Comparison of ENCODE assay signal across 20 cellular contexts in genomic region chr18:40234217-40234616, GRCh38.
DNase-seq lines count a peak whose midpoint lies in the region; TF ChIP-seq lines count a peak whose summit lies in the region.
"Had no signal": no experiment of that assay in that cellular context is flagged by ENCODE, and none has a peak within 500 bp of the region (broad histone marks: within the 10 kb centered on the region; RNA-seq: fewer than 3 reads in every experiment).

No MANE protein-coding gene starts in this region.

- no peak overlapping the region for H3K56ac ChIP-seq in mesendoderm (ENCODE audit: low read length)

- H3K27me3 Mint-ChIP-seq in nephron progenitor cell (ENCODE audit: low read depth, poor library complexity): no peaks in the 10 kb centered on the region
- no peaks in the 10 kb centered on the region for H3K27me3 Mint-ChIP-seq in activated CD4-positive, alpha-beta T cell treated with anti-CD3 and anti-CD28 coated beads, Interleukin-2, amount 10 ng/mL, durations not matched to agents 7 days and 5 days
- H3K27me3 Mint-ChIP-seq: CD4-positive, CD25-positive, alpha-beta regulatory T cell; CD8-positive, alpha-beta memory T cell had no signal

- H2BK5ac ChIP-seq in mesendoderm (ENCODE audit: low read length): no peak overlapping the region

- H3K9me3 Mint-ChIP-seq in nephron progenitor cell: peaks cover 21% of the 10 kb centered on the region
- H3K9me3 Mint-ChIP-seq in activated CD4-positive, alpha-beta T cell treated with anti-CD3 and anti-CD28 coated beads, Interleukin-2, amount 10 ng/mL, durations not matched to agents 7 days and 5 days: peaks cover 2% of the 10 kb centered on the region

- TF ChIP-seq CTCF in nephron progenitor cell (IDR thresholded peaks at IDR 0.05) (no peak), vagina (IDR thresholded peaks at IDR 0.05) (no peak)

- no peaks in the 10 kb centered on the region for H3K79me2 ChIP-seq in mesendoderm (ENCODE audit: control insufficient read depth, insufficient read depth, low read length)

- no peak for TF ChIP-seq POLR2A in vagina (IDR thresholded peaks at IDR 0.05)

- intact Hi-C loops in vagina (cut with DNase I): no loop called here

- POLR2A ChIA-PET in activated CD4-positive, alpha-beta T cell treated with anti-CD3 and anti-CD28 coated beads, Interleukin-2, amount 10 ng/mL, durations not matched to agents 7 days and 5 days (lab: Charles Lee): no interaction called here

- H3K9ac ChIP-seq in SK-N-MC (ENCODE audit: insufficient read length) (no peak overlapping the region), mesendoderm (ENCODE audit: low read length) (no peak overlapping the region)
- H3K9ac ChIP-seq: GM23248 had no signal

- H3K4ac ChIP-seq in mesendoderm (ENCODE audit: low read depth, low read length): no peak overlapping the region

- no peak overlapping the region for H2AK5ac ChIP-seq in mesendoderm (ENCODE audit: low read length)

- no peak overlapping the region for H3K18ac ChIP-seq in mesendoderm (ENCODE audit: low read length)

- H3K4me3 ChIP-seq in SK-N-MC (peak overlapping the region; percentile 45), mesendoderm (ENCODE audit: low read length) (no peak overlapping the region), vagina (no peak overlapping the region)
- H3K4me3 ChIP-seq: GM23248 had no signal

- CTCF ChIA-PET in activated CD4-positive, alpha-beta T cell treated with anti-CD3 and anti-CD28 coated beads, Interleukin-2, amount 10 ng/mL, durations not matched to agents 7 days and 5 days (lab: Charles Lee): no interaction called here

- H3K4me2 ChIP-seq in mesendoderm (ENCODE audit: low read length): no peak overlapping the region

- H3K27me3 ChIP-seq in mesendoderm (ENCODE audit: insufficient read depth, low read length, poor library complexity) (no peaks in the 10 kb centered on the region), vagina (no peaks in the 10 kb centered on the region)
- H3K27me3 ChIP-seq: BE2C had no signal

- H4K8ac ChIP-seq in mesendoderm (ENCODE audit: low read depth, low read length): no peak overlapping the region

- H3K4me3 Mint-ChIP-seq in nephron progenitor cell: no peak overlapping the region
- no peak overlapping the region for H3K4me3 Mint-ChIP-seq in activated CD4-positive, alpha-beta T cell treated with anti-CD3 and anti-CD28 coated beads, Interleukin-2, amount 10 ng/mL, durations not matched to agents 7 days and 5 days
- H3K4me3 Mint-ChIP-seq: CD4-positive, CD25-positive, alpha-beta regulatory T cell; CD8-positive, alpha-beta memory T cell had no signal

- H3K23ac ChIP-seq in mesendoderm (ENCODE audit: low read length): no peak overlapping the region

- no peak overlapping the region for H2BK120ac ChIP-seq in mesendoderm (ENCODE audit: low read depth, low read length)

- no peaks in the 10 kb centered on the region for H3K79me1 ChIP-seq in mesendoderm (ENCODE audit: low read length)

- peak overlapping the region; percentile 52 for H3K27ac Mint-ChIP-seq in nephron progenitor cell
- no peak overlapping the region for H3K27ac Mint-ChIP-seq in activated CD4-positive, alpha-beta T cell treated with anti-CD3 and anti-CD28 coated beads, Interleukin-2, amount 10 ng/mL, durations not matched to agents 7 days and 5 days
- H3K27ac Mint-ChIP-seq: CD4-positive, CD25-positive, alpha-beta regulatory T cell; CD8-positive, alpha-beta memory T cell had no signal

- no peak overlapping the region for H4K5ac ChIP-seq in mesendoderm (ENCODE audit: low read length)

- H3K4me1 ChIP-seq in mesendoderm (ENCODE audit: control insufficient read depth, low read depth, low read length) (peaks cover 4% of the 10 kb centered on the region), vagina (no peaks in the 10 kb centered on the region)
- H3K4me1 ChIP-seq: BE2C had no signal

- peaks cover 7% of the 10 kb centered on the region for H3K36me3 Mint-ChIP-seq in nephron progenitor cell (ENCODE audit: low read depth)
- H3K36me3 Mint-ChIP-seq in activated CD4-positive, alpha-beta T cell treated with anti-CD3 and anti-CD28 coated beads, Interleukin-2, amount 10 ng/mL, durations not matched to agents 7 days and 5 days (ENCODE audit: low read depth): no peaks in the 10 kb centered on the region
- H3K36me3 Mint-ChIP-seq: CD4-positive, CD25-positive, alpha-beta regulatory T cell; CD8-positive, alpha-beta memory T cell had no signal

- peaks cover 18% of the 10 kb centered on the region for H3K4me1 Mint-ChIP-seq in nephron progenitor cell
- no peaks in the 10 kb centered on the region for H3K4me1 Mint-ChIP-seq in activated CD4-positive, alpha-beta T cell treated with anti-CD3 and anti-CD28 coated beads, Interleukin-2, amount 10 ng/mL, durations not matched to agents 7 days and 5 days
- H3K4me1 Mint-ChIP-seq: CD4-positive, CD25-positive, alpha-beta regulatory T cell; CD8-positive, alpha-beta memory T cell had no signal

- no peaks in the 10 kb centered on the region for H3K36me3 ChIP-seq in SK-N-MC (ENCODE audit: insufficient read depth, low read length)
- H3K36me3 ChIP-seq in mesendoderm (ENCODE audit: control insufficient read depth, insufficient read depth, low read length): no peaks in the 10 kb centered on the region
- H3K36me3 ChIP-seq in vagina: no peaks in the 10 kb centered on the region
- H3K36me3 ChIP-seq: BE2C had no signal

- no peak for DNase-seq in SK-N-MC (ENCODE audit: low read depth, low spot score)
- peak; percentile 70 for DNase-seq in mesendoderm
- DNase-seq in nephron progenitor cell: no peak
- no peak for DNase-seq in vagina (ENCODE audit: extremely low spot score in 2 of 2)
- no peak for DNase-seq in activated T-cell treated with anti-CD3 and anti-CD28 coated beads, Interleukin-2, amount 50 U/mL, for 48 hours
- DNase-seq in glomerular visceral epithelial cell (ENCODE audit: extremely low spot score): no peak
- no peak for DNase-seq in activated CD4-positive, alpha-beta T cell treated with anti-CD3 and anti-CD28 coated beads, Interleukin-2, amount 10 ng/mL, durations not matched to agents 7 days and 5 days
- DNase-seq: ACHN; BE2C; C1 segment of cervical spinal cord; CD4-positive, CD25-positive, alpha-beta regulatory T cell; CD8-positive, alpha-beta memory T cell; COR-L47; DMS 273 treated with DMSO at 0.1 percent for 48 hours; DMS53; DND-41; EL; GM23248; HCEC 1CT had no signal

- H2BK15ac ChIP-seq in mesendoderm (replicated peaks; ENCODE audit: low read depth): no peak overlapping the region

- H3K9me3 ChIP-seq in SK-N-MC (ENCODE audit: low read depth, low read length): no peaks in the 10 kb centered on the region
- no peaks in the 10 kb centered on the region for H3K9me3 ChIP-seq in vagina
- H3K9me3 ChIP-seq: BE2C had no signal

- H3K27ac ChIP-seq in SK-N-MC: peak overlapping the region; percentile 77
- H3K27ac ChIP-seq in mesendoderm (ENCODE audit: low read depth, low read length): no peak overlapping the region
- no peak overlapping the region for H3K27ac ChIP-seq in vagina
- H3K27ac ChIP-seq: GM23248, HL-60 had no signal
